1 cellular context compared by ENCODE assay signal in the genomic region with DNA sequence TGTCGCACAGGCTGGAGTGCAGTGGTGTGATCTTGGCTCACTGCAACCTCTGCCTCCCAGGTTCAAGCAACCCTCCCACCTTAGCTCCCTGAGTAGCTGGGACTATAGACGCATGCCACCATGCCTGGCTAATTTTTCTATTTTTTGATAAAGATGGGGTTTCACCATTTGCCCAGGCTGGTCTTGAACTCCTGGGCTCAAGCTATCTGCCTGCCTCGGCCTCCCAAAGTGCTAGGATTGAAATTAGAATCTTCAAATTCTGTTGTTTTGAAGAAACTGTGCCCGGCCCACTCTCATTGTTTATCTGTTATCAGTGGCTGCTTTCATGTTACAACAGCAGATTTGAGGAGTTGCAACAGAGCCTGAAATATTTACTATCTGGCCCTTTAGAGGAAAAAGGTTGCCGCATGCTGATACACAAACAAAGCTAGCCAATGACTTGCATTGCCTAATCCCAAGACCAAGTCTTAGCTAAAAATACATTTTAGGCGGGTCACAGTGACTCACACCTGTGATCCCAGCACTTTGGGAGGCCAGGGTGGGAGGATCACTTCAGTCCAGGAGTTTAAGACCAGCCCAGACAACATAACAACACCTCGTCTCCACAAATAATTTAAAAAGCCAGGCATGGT.
TF ChIP-seq lines count a peak whose summit lies in the region.

No MANE protein-coding gene starts in this region.

TF ChIP-seq in HepG2, 621 proteins besides CTCF, POLR2A, EP300 and RAD21 (continued from another document and continues in another):
- TF ChIP-seq, protein P1, sequence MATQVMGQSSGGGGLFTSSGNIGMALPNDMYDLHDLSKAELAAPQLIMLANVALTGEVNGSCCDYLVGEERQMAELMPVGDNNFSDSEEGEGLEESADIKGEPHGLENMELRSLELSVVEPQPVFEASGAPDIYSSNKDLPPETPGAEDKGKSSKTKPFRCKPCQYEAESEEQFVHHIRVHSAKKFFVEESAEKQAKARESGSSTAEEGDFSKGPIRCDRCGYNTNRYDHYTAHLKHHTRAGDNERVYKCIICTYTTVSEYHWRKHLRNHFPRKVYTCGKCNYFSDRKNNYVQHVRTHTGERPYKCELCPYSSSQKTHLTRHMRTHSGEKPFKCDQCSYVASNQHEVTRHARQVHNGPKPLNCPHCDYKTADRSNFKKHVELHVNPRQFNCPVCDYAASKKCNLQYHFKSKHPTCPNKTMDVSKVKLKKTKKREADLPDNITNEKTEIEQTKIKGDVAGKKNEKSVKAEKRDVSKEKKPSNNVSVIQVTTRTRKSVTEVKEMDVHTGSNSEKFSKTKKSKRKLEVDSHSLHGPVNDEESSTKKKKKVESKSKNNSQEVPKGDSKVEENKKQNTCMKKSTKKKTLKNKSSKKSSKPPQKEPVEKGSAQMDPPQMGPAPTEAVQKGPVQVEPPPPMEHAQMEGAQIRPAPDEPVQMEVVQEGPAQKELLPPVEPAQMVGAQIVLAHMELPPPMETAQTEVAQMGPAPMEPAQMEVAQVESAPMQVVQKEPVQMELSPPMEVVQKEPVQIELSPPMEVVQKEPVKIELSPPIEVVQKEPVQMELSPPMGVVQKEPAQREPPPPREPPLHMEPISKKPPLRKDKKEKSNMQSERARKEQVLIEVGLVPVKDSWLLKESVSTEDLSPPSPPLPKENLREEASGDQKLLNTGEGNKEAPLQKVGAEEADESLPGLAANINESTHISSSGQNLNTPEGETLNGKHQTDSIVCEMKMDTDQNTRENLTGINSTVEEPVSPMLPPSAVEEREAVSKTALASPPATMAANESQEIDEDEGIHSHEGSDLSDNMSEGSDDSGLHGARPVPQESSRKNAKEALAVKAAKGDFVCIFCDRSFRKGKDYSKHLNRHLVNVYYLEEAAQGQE (IDR thresholded peaks at IDR 0.05; ENCODE audit: borderline replicate concordance in 1 of 2, low read depth in 1 of 2, low read length in 2 of 2) = no peak
- TF ChIP-seq ZNF639 (CRISPR knock-in tag; conservative IDR thresholded peaks at IDR 0.05) = no peak
- TF ChIP-seq CREBL2 (CRISPR knock-in tag; IDR thresholded peaks at IDR 0.05; ENCODE audit: borderline replicate concordance) = no peak
- peak; percentile 73 for TF ChIP-seq DPF2 (CRISPR knock-in tag; IDR thresholded peaks at IDR 0.05; ENCODE audit: borderline replicate concordance, low read depth)
- TF ChIP-seq ZNF33B (CRISPR knock-in tag; IDR thresholded peaks at IDR 0.05) = no peak; the same call in none of the 2 replicates
- TF ChIP-seq, protein P2, sequence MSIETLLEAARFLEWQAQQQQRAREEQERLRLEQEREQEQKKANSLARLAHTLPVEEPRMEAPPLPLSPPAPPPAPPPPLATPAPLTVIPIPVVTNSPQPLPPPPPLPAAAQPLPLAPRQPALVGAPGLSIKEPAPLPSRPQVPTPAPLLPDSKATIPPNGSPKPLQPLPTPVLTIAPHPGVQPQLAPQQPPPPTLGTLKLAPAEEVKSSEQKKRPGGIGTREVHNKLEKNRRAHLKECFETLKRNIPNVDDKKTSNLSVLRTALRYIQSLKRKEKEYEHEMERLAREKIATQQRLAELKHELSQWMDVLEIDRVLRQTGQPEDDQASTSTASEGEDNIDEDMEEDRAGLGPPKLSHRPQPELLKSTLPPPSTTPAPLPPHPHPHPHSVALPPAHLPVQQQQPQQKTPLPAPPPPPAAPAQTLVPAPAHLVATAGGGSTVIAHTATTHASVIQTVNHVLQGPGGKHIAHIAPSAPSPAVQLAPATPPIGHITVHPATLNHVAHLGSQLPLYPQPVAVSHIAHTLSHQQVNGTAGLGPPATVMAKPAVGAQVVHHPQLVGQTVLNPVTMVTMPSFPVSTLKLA (IDR thresholded peaks at IDR 0.05) = no peak
- no peak for TF ChIP-seq ZNF766 (CRISPR knock-in tag; IDR thresholded peaks at IDR 0.05; ENCODE audit: borderline replicate concordance)
- no peak; the same call in 1 of the 2 replicates for TF ChIP-seq SIX1 (CRISPR knock-in tag; IDR thresholded peaks at IDR 0.05; ENCODE audit: borderline replicate concordance)
- no peak for TF ChIP-seq EED (CRISPR knock-in tag; IDR thresholded peaks at IDR 0.05)
- no peak for TF ChIP-seq ZBTB7A (CRISPR knock-in tag; IDR thresholded peaks at IDR 0.05)
- no peak for TF ChIP-seq ZNF263 (CRISPR knock-in tag; IDR thresholded peaks at IDR 0.05)
- TF ChIP-seq ZNF383 (CRISPR knock-in tag; IDR thresholded peaks at IDR 0.05; ENCODE audit: borderline replicate concordance) = no peak
- no peak for TF ChIP-seq GLI4 (CRISPR knock-in tag; IDR thresholded peaks at IDR 0.05; ENCODE audit: borderline replicate concordance)
- TF ChIP-seq GRHL1 (CRISPR knock-in tag; conservative IDR thresholded peaks at IDR 0.05) = no peak
- TF ChIP-seq, protein P3, sequence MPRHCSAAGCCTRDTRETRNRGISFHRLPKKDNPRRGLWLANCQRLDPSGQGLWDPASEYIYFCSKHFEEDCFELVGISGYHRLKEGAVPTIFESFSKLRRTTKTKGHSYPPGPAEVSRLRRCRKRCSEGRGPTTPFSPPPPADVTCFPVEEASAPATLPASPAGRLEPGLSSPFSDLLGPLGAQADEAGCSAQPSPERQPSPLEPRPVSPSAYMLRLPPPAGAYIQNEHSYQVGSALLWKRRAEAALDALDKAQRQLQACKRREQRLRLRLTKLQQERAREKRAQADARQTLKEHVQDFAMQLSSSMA (CRISPR knock-in tag; IDR thresholded peaks at IDR 0.05) = no peak
- TF ChIP-seq, protein P4, sequence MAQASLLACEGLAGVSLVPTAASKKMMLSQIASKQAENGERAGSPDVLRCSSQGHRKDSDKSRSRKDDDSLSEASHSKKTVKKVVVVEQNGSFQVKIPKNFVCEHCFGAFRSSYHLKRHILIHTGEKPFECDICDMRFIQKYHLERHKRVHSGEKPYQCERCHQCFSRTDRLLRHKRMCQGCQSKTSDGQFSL (CRISPR knock-in tag; IDR thresholded peaks at IDR 0.05) = no peak
- TF ChIP-seq MLLT10 (CRISPR knock-in tag; IDR thresholded peaks at IDR 0.05) = no peak
- TF ChIP-seq CBFB (CRISPR knock-in tag; IDR thresholded peaks at IDR 0.05) = no peak
- TF ChIP-seq ZNF713 (CRISPR knock-in tag; IDR thresholded peaks at IDR 0.05) = no peak
- TF ChIP-seq BRCA1 (CRISPR knock-in tag; IDR thresholded peaks at IDR 0.05) = no peak
- peak; percentile 95 for TF ChIP-seq FOXP1 (IDR thresholded peaks at IDR 0.05)
- peak; percentile 99 for TF ChIP-seq FOXP1 (CRISPR knock-in tag; IDR thresholded peaks at IDR 0.05)
- TF ChIP-seq SMARCE1 (IDR thresholded peaks at IDR 0.05; ENCODE audit: borderline replicate concordance) = no peak
- no peak for TF ChIP-seq ZNF432 (CRISPR knock-in tag; IDR thresholded peaks at IDR 0.05; ENCODE audit: borderline replicate concordance)
- TF ChIP-seq, protein P5, sequence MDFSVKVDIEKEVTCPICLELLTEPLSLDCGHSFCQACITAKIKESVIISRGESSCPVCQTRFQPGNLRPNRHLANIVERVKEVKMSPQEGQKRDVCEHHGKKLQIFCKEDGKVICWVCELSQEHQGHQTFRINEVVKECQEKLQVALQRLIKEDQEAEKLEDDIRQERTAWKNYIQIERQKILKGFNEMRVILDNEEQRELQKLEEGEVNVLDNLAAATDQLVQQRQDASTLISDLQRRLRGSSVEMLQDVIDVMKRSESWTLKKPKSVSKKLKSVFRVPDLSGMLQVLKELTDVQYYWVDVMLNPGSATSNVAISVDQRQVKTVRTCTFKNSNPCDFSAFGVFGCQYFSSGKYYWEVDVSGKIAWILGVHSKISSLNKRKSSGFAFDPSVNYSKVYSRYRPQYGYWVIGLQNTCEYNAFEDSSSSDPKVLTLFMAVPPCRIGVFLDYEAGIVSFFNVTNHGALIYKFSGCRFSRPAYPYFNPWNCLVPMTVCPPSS (IDR thresholded peaks at IDR 0.05) = no peak
- TF ChIP-seq PHB2 (IDR thresholded peaks at IDR 0.05; ENCODE audit: partially characterized antibody) = no peak
- peak in 1 of 2 experiments; percentile 82; a peak in 1 of 4 replicates for TF ChIP-seq KLF16 (CRISPR knock-in tag; IDR thresholded peaks at IDR 0.05)
- TF ChIP-seq MAFK (conservative IDR thresholded peaks at IDR 0.05 in 1 of 2, IDR thresholded peaks at IDR 0.05 in 1 of 2; ENCODE audit: low read length in 2 of 2) = peak in 1 of 2 experiments; percentile 58; a peak in 2 of 4 replicates
- TF ChIP-seq, protein P6, sequence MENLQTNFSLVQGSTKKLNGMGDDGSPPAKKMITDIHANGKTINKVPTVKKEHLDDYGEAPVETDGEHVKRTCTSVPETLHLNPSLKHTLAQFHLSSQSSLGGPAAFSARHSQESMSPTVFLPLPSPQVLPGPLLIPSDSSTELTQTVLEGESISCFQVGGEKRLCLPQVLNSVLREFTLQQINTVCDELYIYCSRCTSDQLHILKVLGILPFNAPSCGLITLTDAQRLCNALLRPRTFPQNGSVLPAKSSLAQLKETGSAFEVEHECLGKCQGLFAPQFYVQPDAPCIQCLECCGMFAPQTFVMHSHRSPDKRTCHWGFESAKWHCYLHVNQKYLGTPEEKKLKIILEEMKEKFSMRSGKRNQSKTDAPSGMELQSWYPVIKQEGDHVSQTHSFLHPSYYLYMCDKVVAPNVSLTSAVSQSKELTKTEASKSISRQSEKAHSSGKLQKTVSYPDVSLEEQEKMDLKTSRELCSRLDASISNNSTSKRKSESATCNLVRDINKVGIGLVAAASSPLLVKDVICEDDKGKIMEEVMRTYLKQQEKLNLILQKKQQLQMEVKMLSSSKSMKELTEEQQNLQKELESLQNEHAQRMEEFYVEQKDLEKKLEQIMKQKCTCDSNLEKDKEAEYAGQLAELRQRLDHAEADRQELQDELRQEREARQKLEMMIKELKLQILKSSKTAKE (CRISPR knock-in tag; IDR thresholded peaks at IDR 0.05; ENCODE audit: borderline replicate concordance) = 0 out of 2 replicates have a peak, but pooled peaks have one; percentile 24
- peak; percentile 58; the same call in 1 of the 2 replicates for TF ChIP-seq JUNB (CRISPR knock-in tag; IDR thresholded peaks at IDR 0.05; ENCODE audit: borderline replicate concordance)
- peak; percentile 72; the same call in 1 of the 2 replicates for TF ChIP-seq RFXAP (CRISPR knock-in tag; IDR thresholded peaks at IDR 0.05; ENCODE audit: borderline replicate concordance)
- TF ChIP-seq MTF1 (CRISPR knock-in tag; IDR thresholded peaks at IDR 0.05) = no peak
- TF ChIP-seq WIZ (CRISPR knock-in tag; IDR thresholded peaks at IDR 0.05) = no peak
- TF ChIP-seq ZFX (CRISPR knock-in tag; IDR thresholded peaks at IDR 0.05; ENCODE audit: low read depth) = no peak
- no peak for TF ChIP-seq HNRNPLL (IDR thresholded peaks at IDR 0.05; ENCODE audit: low read depth, low read length, poor library complexity, severe bottlenecking)
- TF ChIP-seq MAFF (IDR thresholded peaks at IDR 0.05; ENCODE audit: low read depth, low read length) = no peak
- no peak for TF ChIP-seq SMYD3 (CRISPR knock-in tag; IDR thresholded peaks at IDR 0.05)
- no peak for TF ChIP-seq FIP1L1 (IDR thresholded peaks at IDR 0.05; ENCODE audit: borderline replicate concordance, insufficient read depth, low read depth, low read length)
- TF ChIP-seq IRF2 (CRISPR knock-in tag; IDR thresholded peaks at IDR 0.05) = peak; percentile 72
- TF ChIP-seq, protein P7, sequence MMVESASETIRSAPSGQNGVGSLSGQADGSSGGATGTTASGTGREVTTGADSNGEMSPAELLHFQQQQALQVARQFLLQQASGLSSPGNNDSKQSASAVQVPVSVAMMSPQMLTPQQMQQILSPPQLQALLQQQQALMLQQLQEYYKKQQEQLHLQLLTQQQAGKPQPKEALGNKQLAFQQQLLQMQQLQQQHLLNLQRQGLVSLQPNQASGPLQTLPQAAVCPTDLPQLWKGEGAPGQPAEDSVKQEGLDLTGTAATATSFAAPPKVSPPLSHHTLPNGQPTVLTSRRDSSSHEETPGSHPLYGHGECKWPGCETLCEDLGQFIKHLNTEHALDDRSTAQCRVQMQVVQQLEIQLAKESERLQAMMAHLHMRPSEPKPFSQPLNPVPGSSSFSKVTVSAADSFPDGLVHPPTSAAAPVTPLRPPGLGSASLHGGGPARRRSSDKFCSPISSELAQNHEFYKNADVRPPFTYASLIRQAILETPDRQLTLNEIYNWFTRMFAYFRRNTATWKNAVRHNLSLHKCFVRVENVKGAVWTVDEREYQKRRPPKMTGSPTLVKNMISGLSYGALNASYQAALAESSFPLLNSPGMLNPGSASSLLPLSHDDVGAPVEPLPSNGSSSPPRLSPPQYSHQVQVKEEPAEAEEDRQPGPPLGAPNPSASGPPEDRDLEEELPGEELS (CRISPR knock-in tag; IDR thresholded peaks at IDR 0.05) = peak; percentile 100
- TF ChIP-seq YY1 (IDR thresholded peaks at IDR 0.05; ENCODE audit: insufficient read depth, insufficient replicate concordance, low read depth, low read length) = no peak
- no peak for TF ChIP-seq ZNF672 (CRISPR knock-in tag; IDR thresholded peaks at IDR 0.05)
- TF ChIP-seq RFX1 (IDR thresholded peaks at IDR 0.05) = no peak
- TF ChIP-seq SNAPC2 (CRISPR knock-in tag; IDR thresholded peaks at IDR 0.05) = no peak
- TF ChIP-seq ELF4 (CRISPR knock-in tag; IDR thresholded peaks at IDR 0.05; ENCODE audit: borderline replicate concordance) = no peak
- no peak for TF ChIP-seq PHF8 (CRISPR knock-in tag; IDR thresholded peaks at IDR 0.05)
- no peak for TF ChIP-seq ZNF546 (CRISPR knock-in tag; conservative IDR thresholded peaks at IDR 0.05)
- no peak for TF ChIP-seq PCBP2 (optimal IDR thresholded peaks at IDR 0.05; ENCODE audit: low read depth, low read length, poor library complexity, severe bottlenecking)
- TF ChIP-seq MYC (CRISPR knock-in tag; IDR thresholded peaks at IDR 0.05; ENCODE audit: borderline replicate concordance) = no peak
- TF ChIP-seq MEIS2 (CRISPR knock-in tag; IDR thresholded peaks at IDR 0.05) = no peak
- no peak for TF ChIP-seq SP2 (CRISPR knock-in tag; IDR thresholded peaks at IDR 0.05)
